In genomic region chr3:36373084-36373483, GRCh38 we compare ENCODE assay signal across 17 cellular contexts. TPM values are rescaled to one million over a fixed set of nuclear protein-coding genes. Genes with fewer than 3 reads are reported as not detected.
DNase-seq lines count a peak whose midpoint lies in the region; ATAC-seq and TF ChIP-seq lines count a peak whose summit lies in the region.
"Had no signal": no experiment of that assay in that cellular context is flagged by ENCODE, and none has a peak within 500 bp of the region (broad histone marks: within the 10 kb centered on the region; RNA-seq: fewer than 3 reads in every experiment).

No MANE protein-coding gene starts in this region.

- H3K27me3 ChIP-seq in adipocyte (replicated peaks; ENCODE audit: control insufficient read depth, insufficient read depth, low read length) (no peaks in the 10 kb centered on the region), smooth muscle cell (ENCODE audit: low read depth) (peaks cover 5% of the 10 kb centered on the region), left ventricle myocardium inferior (ENCODE audit: low read depth) (no peaks in the 10 kb centered on the region)
- H3K27me3 ChIP-seq: right lobe of liver had no signal

- peaks cover 15% of the 10 kb centered on the region for H3K4me1 ChIP-seq in adipocyte (ENCODE audit: control insufficient read depth, insufficient read depth, low read length)
- no peaks in the 10 kb centered on the region for H3K4me1 ChIP-seq in smooth muscle cell (ENCODE audit: low read depth)
- no peaks in the 10 kb centered on the region for H3K4me1 ChIP-seq in left ventricle myocardium inferior
- H3K4me1 ChIP-seq: right lobe of liver had no signal

- peak overlapping the region; percentile 17 for H3K27ac ChIP-seq in smooth muscle cell (ENCODE audit: low read depth)
- no peak overlapping the region for H3K27ac ChIP-seq in left ventricle myocardium inferior (replicated peaks)
- H3K27ac ChIP-seq: right lobe of liver had no signal

- H3K36me3 ChIP-seq in adipocyte (ENCODE audit: control insufficient read depth, insufficient read depth, low read length, severe bottlenecking) (no peaks in the 10 kb centered on the region), smooth muscle cell (ENCODE audit: low read depth) (no peaks in the 10 kb centered on the region), left ventricle myocardium inferior (no peaks in the 10 kb centered on the region)
- H3K36me3 ChIP-seq: right lobe of liver had no signal

- intact Hi-C loops in left ventricle myocardium inferior (cut with micrococcal nuclease): no loop called here

- no peak overlapping the region for H3K4me3 Mint-ChIP-seq in activated naive CD8-positive, alpha-beta T cell treated with anti-CD3 and anti-CD28 coated beads for 36 hours
- H3K4me3 Mint-ChIP-seq: activated CD8-positive, alpha-beta T cell treated with anti-CD3 and anti-CD28 coated beads for 36 hours; CD8-positive, alpha-beta memory T cell; naive thymus-derived CD8-positive, alpha-beta T cell; stimulated activated naive CD8-positive, alpha-beta T cell treated with anti-CD3 and anti-CD28 coated beads, Interleukin-15, amount 100 ng/mL, for 72 hours had no signal

- no peaks in the 10 kb centered on the region for H3K27me3 Mint-ChIP-seq in activated naive CD8-positive, alpha-beta T cell treated with anti-CD3 and anti-CD28 coated beads for 36 hours

- no peak overlapping the region for H3K9ac ChIP-seq in adipocyte (ENCODE audit: low read length)
- H3K9ac ChIP-seq in smooth muscle cell (ENCODE audit: low read depth): no peak overlapping the region

- H3K9me3 ChIP-seq in adipocyte (ENCODE audit: control insufficient read depth, low read length) (no peaks in the 10 kb centered on the region), smooth muscle cell (replicated peaks; ENCODE audit: low read depth) (no peaks in the 10 kb centered on the region), left ventricle myocardium inferior (replicated peaks) (no peaks in the 10 kb centered on the region)
- H3K9me3 ChIP-seq: right lobe of liver had no signal

- TF ChIP-seq CTCF in fibroblast of the aortic adventitia (IDR thresholded peaks at IDR 0.05; ENCODE audit: insufficient read depth, low read length) (no peak), smooth muscle cell (IDR thresholded peaks at IDR 0.05; ENCODE audit: borderline replicate concordance, insufficient read depth, poor library complexity, severe bottlenecking) (no peak), left ventricle myocardium inferior (IDR thresholded peaks at IDR 0.05; ENCODE audit: borderline replicate concordance) (no peak)

- no peaks in the 10 kb centered on the region for H4K20me1 ChIP-seq in smooth muscle cell (ENCODE audit: low read depth)

- DNase-seq in GM04503 (ENCODE audit: low read depth): peak; percentile 57
- DNase-seq in adipocyte (ENCODE audit: low read depth): peak; percentile 21
- peak; percentile 95 for DNase-seq in fibroblast of the aortic adventitia (ENCODE audit: low read depth)
- DNase-seq in smooth muscle cell (lab: John Stamatoyannopoulos, UW; ENCODE audit: unreplicated experiment): no peak
- DNase-seq in activated naive CD8-positive, alpha-beta T cell treated with anti-CD3 and anti-CD28 coated beads for 36 hours: no peak
- DNase-seq in left ventricle myocardium inferior: no peak
- no peak for DNase-seq in iPS-NIHi7 (ENCODE audit: extremely low spot score)
- DNase-seq: activated CD8-positive, alpha-beta T cell treated with anti-CD3 and anti-CD28 coated beads for 36 hours; activated naive CD4-positive, alpha-beta T cell; CD8-positive, alpha-beta memory T cell; naive thymus-derived CD8-positive, alpha-beta T cell; NCI-H1092; right lobe of liver; RPMI8226; stimulated activated naive CD8-positive, alpha-beta T cell treated with anti-CD3 and anti-CD28 coated beads, Interleukin-15, amount 100 ng/mL, for 72 hours had no signal

- no peaks in the 10 kb centered on the region for H3K4me1 Mint-ChIP-seq in activated naive CD8-positive, alpha-beta T cell treated with anti-CD3 and anti-CD28 coated beads for 36 hours
- H3K4me1 Mint-ChIP-seq: CD8-positive, alpha-beta memory T cell; naive thymus-derived CD8-positive, alpha-beta T cell; stimulated activated naive CD8-positive, alpha-beta T cell treated with anti-CD3 and anti-CD28 coated beads, Interleukin-15, amount 100 ng/mL, for 72 hours had no signal

- H3K4me2 ChIP-seq in smooth muscle cell: no peak overlapping the region

- H2AFZ ChIP-seq in smooth muscle cell (ENCODE audit: low read depth): no peak overlapping the region

- H3K4me3 ChIP-seq in adipocyte (ENCODE audit: low read length) (no peak overlapping the region), fibroblast of the aortic adventitia (ENCODE audit: low read depth, low read length) (no peak overlapping the region), smooth muscle cell (no peak overlapping the region), left ventricle myocardium inferior (no peak overlapping the region)
- H3K4me3 ChIP-seq: right lobe of liver had no signal

- H3K36me3 Mint-ChIP-seq in activated naive CD8-positive, alpha-beta T cell treated with anti-CD3 and anti-CD28 coated beads for 36 hours: no peaks in the 10 kb centered on the region
- H3K36me3 Mint-ChIP-seq: CD8-positive, alpha-beta memory T cell; naive thymus-derived CD8-positive, alpha-beta T cell had no signal

- H3K27ac Mint-ChIP-seq in activated naive CD8-positive, alpha-beta T cell treated with anti-CD3 and anti-CD28 coated beads for 36 hours: no peak overlapping the region
- H3K27ac Mint-ChIP-seq: activated CD8-positive, alpha-beta T cell treated with anti-CD3 and anti-CD28 coated beads for 36 hours; CD8-positive, alpha-beta memory T cell; naive thymus-derived CD8-positive, alpha-beta T cell; stimulated activated naive CD8-positive, alpha-beta T cell treated with anti-CD3 and anti-CD28 coated beads, Interleukin-15, amount 100 ng/mL, for 72 hours had no signal

- ATAC-seq in GM21717 (IDR thresholded peaks at IDR 0.05; ENCODE audit: unreplicated experiment): no peak
- ATAC-seq: activated CD8-positive, alpha-beta T cell treated with anti-CD3 and anti-CD28 coated beads for 36 hours; HCT116; naive thymus-derived CD8-positive, alpha-beta T cell; right lobe of liver; stimulated activated naive CD8-positive, alpha-beta T cell treated with anti-CD3 and anti-CD28 coated beads, Interleukin-15, amount 100 ng/mL, for 72 hours had no signal

- no peaks in the 10 kb centered on the region for H3K79me2 ChIP-seq in smooth muscle cell (ENCODE audit: low read depth)

- no peaks in the 10 kb centered on the region for H3K9me3 Mint-ChIP-seq in activated naive CD8-positive, alpha-beta T cell treated with anti-CD3 and anti-CD28 coated beads for 36 hours
- H3K9me3 Mint-ChIP-seq: activated CD8-positive, alpha-beta T cell treated with anti-CD3 and anti-CD28 coated beads for 36 hours had no signal

- no peaks in the 10 kb centered on the region for H3F3A ChIP-seq in smooth muscle cell (ENCODE audit: low read depth)

RNA-seq across cellular contexts. Expression of gene STAC, which starts 7.2 kb away (rescaled TPM):
- total RNA-seq in fibroblast of the aortic adventitia (ENCODE audit: low replicate concordance) (2.1 and 14.8 TPM in 2 replicates), smooth muscle cell (1.4 and 2.6 TPM in 2 replicates), left ventricle myocardium inferior (0.30 TPM)
- polyA plus RNA-seq in smooth muscle cell: 1.2 and 5.0 TPM in 2 replicates
- not detected for total RNA-seq in activated naive CD8-positive, alpha-beta T cell treated with anti-CD3 and anti-CD28 coated beads for 36 hours
- total RNA-seq: activated CD8-positive, alpha-beta T cell treated with anti-CD3 and anti-CD28 coated beads for 36 hours; CD8-positive, alpha-beta memory T cell; naive thymus-derived CD8-positive, alpha-beta T cell had no signal
- polyA plus RNA-seq: CD8-positive, alpha-beta memory T cell; naive thymus-derived CD8-positive, alpha-beta T cell had no signal

Comparison
In these comparisons a context has a peak if more than half of its experiments do, and no peak if none do; other contexts are left out.
1. DNase-seq: peak in GM04503 (single experiment), adipocyte (single experiment) and fibroblast of the aortic adventitia (single experiment); none in smooth muscle cell (single experiment), activated naive CD8-positive, alpha-beta T cell treated with anti-CD3 and anti-CD28 coated beads for 36 hours (single experiment), left ventricle myocardium inferior (single experiment) and iPS-NIHi7 (single experiment).